ENCODE assay signal across 7 cellular contexts in genomic region chr2:51108794-51109193, GRCh38.
"Had no signal": no experiment of that assay in that cellular context is flagged by ENCODE, and none has a peak within 500 bp of the region (broad histone marks: within the 10 kb centered on the region; RNA-seq: fewer than 3 reads in every experiment).

No MANE protein-coding gene starts in this region.

- H2AFZ ChIP-seq: GM23248 had no signal

- H3K9ac ChIP-seq: GM23248 had no signal

- DNase-seq: GM23248, GOT3, H9, HCEC 1CT, KG1 had no signal

- H3K27ac ChIP-seq: GM23248, HL-60 had no signal

- FAIRE-seq: H54 had no signal

- H3K4me3 ChIP-seq: GM23248 had no signal
